In genomic region chr1:23980725-23981063, GRCh38 we compare ENCODE assay signal across 8 cellular contexts. TPM values are rescaled to one million over a fixed set of nuclear protein-coding genes. Genes with fewer than 3 reads are reported as not detected.
DNase-seq lines count a peak whose midpoint lies in the region; ATAC-seq and TF ChIP-seq lines count a peak whose summit lies in the region.

No MANE protein-coding gene starts in this region.

- peaks cover 42% of the 10 kb centered on the region for H3K4me1 Mint-ChIP-seq in activated T-cell treated with anti-CD3 and anti-CD28 coated beads, Interleukin-2, amount 50 U/mL, for 72 hours (ENCODE audit: low read depth)

- peak overlapping the region; percentile 92 to 96 for H3K4me3 ChIP-seq in foreskin fibroblast (ENCODE audit: low read depth in 1 of 2, low read length in 2 of 2)
- H3K4me3 ChIP-seq in psoas muscle, result peak overlapping the region; percentile 88

- no peaks in the 10 kb centered on the region for H3K9me3 ChIP-seq in psoas muscle

- TF ChIP-seq CTCF in foreskin fibroblast (IDR thresholded peaks at IDR 0.05; ENCODE audit: low read depth, low read length) (no peak), psoas muscle (IDR thresholded peaks at IDR 0.05) (no peak)

- H3K27me3 ChIP-seq in psoas muscle (ENCODE audit: insufficient read depth in 3 of 3, low read length in 2 of 3), result no peaks in the 10 kb centered on the region

- H3K27ac ChIP-seq in psoas muscle, result peak overlapping the region; percentile 97

- 40 to 41% (median 41%) methylated on average over 7 of the region's 7 CpGs for WGBS in psoas muscle, 3 donors

- peak overlapping the region; percentile 90 for H3K27ac Mint-ChIP-seq in activated T-cell treated with anti-CD3 and anti-CD28 coated beads, Interleukin-2, amount 50 U/mL, for 72 hours

- peaks cover 32% of the 10 kb centered on the region for H3K4me1 ChIP-seq in psoas muscle

- H3K4me3 Mint-ChIP-seq in activated T-cell treated with anti-CD3 and anti-CD28 coated beads, Interleukin-2, amount 50 U/mL, for 72 hours, result peak overlapping the region; percentile 85 to 93

- no peaks in the 10 kb centered on the region for H3K9me3 Mint-ChIP-seq in activated T-cell treated with anti-CD3 and anti-CD28 coated beads, Interleukin-2, amount 50 U/mL, for 72 hours

- H3K27me3 Mint-ChIP-seq in activated T-cell treated with anti-CD3 and anti-CD28 coated beads, Interleukin-2, amount 50 U/mL, for 72 hours (ENCODE audit: low read depth), result no peaks in the 10 kb centered on the region

- DNase-seq in GDM1 (lab: John Stamatoyannopoulos, UW), result peak; percentile 73
- DNase-seq in NCI-H510A treated with DMSO at 0.1 percent for 48 hours (lab: John Stamatoyannopoulos, UW), result peak; percentile 89
- peak; percentile 72 to 78 for DNase-seq in activated T-cell treated with anti-CD3 and anti-CD28 coated beads, Interleukin-2, amount 50 U/mL, for 72 hours
- DNase-seq in foreskin fibroblast, result peak in 1 of 2 donors; percentile 70
- no peak for DNase-seq in psoas muscle
- no peak for DNase-seq in MV-4-11 (lab: John Stamatoyannopoulos, UW)

- ATAC-seq in HG02763 (IDR thresholded peaks at IDR 0.05; ENCODE audit: unreplicated experiment) (peak; percentile 29), psoas muscle (peak in 3 of 4 donors; percentile 10 to 27 (median 26)), HG03280 (IDR thresholded peaks at IDR 0.05; ENCODE audit: unreplicated experiment) (no peak)
- ATAC-seq in activated T-cell treated with anti-CD3 and anti-CD28 coated beads, Interleukin-2, amount 50 U/mL, for 72 hours (replicated peaks in 1 of 2), result peak; percentile 66 to 71

- peaks cover 16 to 33% of the 10 kb centered on the region in 2 donors for H3K36me3 Mint-ChIP-seq in activated T-cell treated with anti-CD3 and anti-CD28 coated beads, Interleukin-2, amount 50 U/mL, for 72 hours (ENCODE audit: insufficient read depth in 2 of 2)

- peaks cover 0 to 6% of the 10 kb centered on the region in 2 donors for H3K36me3 ChIP-seq in psoas muscle (ENCODE audit: insufficient read depth in 1 of 2, low read depth in 1 of 2)

- intact Hi-C loops in psoas muscle (cut with DNase I), result no loop called here

RNA-seq across cellular contexts. Expression of gene SRSF10, which starts 0.6 kb away (rescaled TPM):
- total RNA-seq in activated T-cell treated with anti-CD3 and anti-CD28 coated beads, Interleukin-2, amount 50 U/mL, for 72 hours, result 100 to 1,000 TPM; 217 to 264 TPM
- 10 to 100 TPM; 29.5 to 54.0 (median 46.7) TPM for total RNA-seq in psoas muscle
- 10 to 100 TPM; 28.8 to 56.6 (median 42.0) TPM for polyA plus RNA-seq in psoas muscle

RNA-seq across cellular contexts. Expression of gene PNRC2, which starts 21.1 kb away (rescaled TPM):
- total RNA-seq in activated T-cell treated with anti-CD3 and anti-CD28 coated beads, Interleukin-2, amount 50 U/mL, for 72 hours, result 100 to 1,000 TPM; 187 to 196 TPM
- total RNA-seq in psoas muscle, result 10 to 100 TPM; 56.7 to 63.1 (median 60.0) TPM
- polyA plus RNA-seq in psoas muscle, result 100 to 1,000 TPM in 1 of 3 donors, 10 to 100 TPM in 2; 39.5 to 179 (median 74.0) TPM

Comparison
In these comparisons a context has a peak if more than half of its experiments do, and no peak if none do; other contexts are left out.
1. DNase-seq: peak in GDM1 (single experiment), NCI-H510A treated with DMSO at 0.1 percent for 48 hours (single experiment) and activated T-cell treated with anti-CD3 and anti-CD28 coated beads, Interleukin-2, amount 50 U/mL, for 72 hours (2 of 2); none in psoas muscle (0 of 2) and MV-4-11 (single experiment).